8 cellular contexts compared by ENCODE assay signal in the genomic region with DNA sequence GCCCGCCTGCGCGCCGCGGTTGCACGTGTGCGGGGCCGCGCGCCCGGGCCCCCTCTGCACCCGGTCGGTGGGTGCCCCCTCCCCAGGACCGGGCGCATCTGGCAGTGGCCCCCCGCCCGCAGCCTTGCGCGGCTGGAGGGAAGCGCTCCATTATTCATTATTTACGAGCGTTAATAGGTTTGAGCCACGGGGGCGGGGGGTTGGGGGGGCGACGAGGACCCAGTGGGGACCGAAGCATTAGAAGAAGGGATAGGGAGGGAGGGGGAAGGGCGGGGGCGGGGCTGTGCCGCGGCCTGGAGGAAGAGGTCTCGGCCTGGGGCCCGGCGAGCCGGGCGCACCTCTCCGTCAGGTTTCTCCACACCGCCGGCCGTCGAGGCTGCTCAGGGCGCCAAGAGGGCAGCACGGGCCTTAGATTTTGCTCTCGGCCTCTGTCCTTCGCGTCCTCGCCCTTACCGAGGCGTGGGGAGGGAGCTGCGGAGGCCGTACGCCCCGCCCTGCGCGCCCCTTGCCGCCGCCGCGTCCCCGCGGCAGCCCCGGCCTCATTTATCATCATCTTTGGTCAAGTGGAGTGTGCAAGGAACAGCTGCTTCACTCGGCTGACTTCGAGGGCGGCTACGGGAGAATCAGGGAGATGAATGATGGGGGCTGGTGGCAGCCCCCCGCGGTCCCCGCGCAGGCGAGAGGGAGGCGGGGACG.
A peak's percentile ranks its signal among the peaks of the same experiment; 100 is the strongest.
DNase-seq lines count a peak whose midpoint lies in the region; ATAC-seq lines count a peak whose summit lies in the region.

No MANE protein-coding gene starts in this region.

- H3K4me1 ChIP-seq in NT2/D1 (ENCODE audit: insufficient read depth, insufficient read length) = peaks cover 40% of the 10 kb centered on the region
- H3K4me1 ChIP-seq in mucosa of rectum (ENCODE audit: control insufficient read depth in 2 of 2, insufficient read depth in 2 of 2, low read length in 2 of 2) = peaks cover 27 to 29% of the 10 kb centered on the region in 2 donors

- in situ Hi-C loops in ACHN (cut with HindIII; ENCODE audit: low pct_ligation_motif_present, low pct_unique_long_range_greater_than_20kb, low sequenced_read_pairs) = no loop called here

- intact Hi-C loops in dendritic cell treated with granulocyte-macrophage colony-stimulating factor and Interleukin-4, amounts not matched to agents 40 ng/mL and 50 ng/mL, for 4 days (cut with micrococcal nuclease) = loop anchor here (10.0 kb wide), 1 partner anchor 58 kb away; no protein-coding TSS in a partner anchor

- DNase-seq in ACHN (peak; percentile 28), NT2/D1 (ENCODE audit: low read depth, low spot score) (no peak), GOT3 (lab: John Stamatoyannopoulos, UW) (no peak), NK-92 (lab: John Stamatoyannopoulos, UW; ENCODE audit: unreplicated experiment) (no peak), HPDE6-E6E7 (ENCODE audit: extremely low spot score) (no peak)

- H3K4me1 Mint-ChIP-seq in dendritic cell treated with granulocyte-macrophage colony-stimulating factor and Interleukin-4, amounts not matched to agents 40 ng/mL and 50 ng/mL, for 4 days (ENCODE audit: low read depth) = peaks cover 48% of the 10 kb centered on the region

- peak overlapping the region; percentile 82 for H3K9ac ChIP-seq in NT2/D1 (ENCODE audit: insufficient read length, low read depth)
- peak overlapping the region in 1 of 2 donors; percentile 58 for H3K9ac ChIP-seq in mucosa of rectum (ENCODE audit: low read depth in 1 of 2, low read length in 2 of 2)

- peak overlapping the region; percentile 66 for H3K4me3 Mint-ChIP-seq in dendritic cell treated with granulocyte-macrophage colony-stimulating factor and Interleukin-4, amounts not matched to agents 40 ng/mL and 50 ng/mL, for 4 days

- no peak overlapping the region for H3K27ac Mint-ChIP-seq in dendritic cell treated with granulocyte-macrophage colony-stimulating factor and Interleukin-4, amounts not matched to agents 40 ng/mL and 50 ng/mL, for 4 days

- H3K4me3 ChIP-seq in NT2/D1 (ENCODE audit: insufficient read length, low read depth) (peak overlapping the region; percentile 68), mucosa of rectum (ENCODE audit: low read length in 2 of 2) (peak overlapping the region; percentile 58 to 65)

- H3K36me3 Mint-ChIP-seq in dendritic cell treated with granulocyte-macrophage colony-stimulating factor and Interleukin-4, amounts not matched to agents 40 ng/mL and 50 ng/mL, for 4 days (ENCODE audit: low read depth) = peaks cover 5% of the 10 kb centered on the region

- H3K9me3 ChIP-seq in NT2/D1 (ENCODE audit: insufficient read depth, low read length) (no peaks in the 10 kb centered on the region), mucosa of rectum (ENCODE audit: control insufficient read depth in 2 of 2, low read length in 2 of 2) (no peaks in the 10 kb centered on the region)

- H3K9me3 Mint-ChIP-seq in dendritic cell treated with granulocyte-macrophage colony-stimulating factor and Interleukin-4, amounts not matched to agents 40 ng/mL and 50 ng/mL, for 4 days = no peaks in the 10 kb centered on the region

- H3K27ac ChIP-seq in mucosa of rectum (ENCODE audit: low read depth in 2 of 2, low read length in 2 of 2) = no peak overlapping the region

- peak; percentile 17 for ATAC-seq in GM18502 (IDR thresholded peaks at IDR 0.05; ENCODE audit: poor library complexity, unreplicated experiment)

- H3K27me3 ChIP-seq in NT2/D1 (ENCODE audit: insufficient read depth, insufficient read length) (no peaks in the 10 kb centered on the region), mucosa of rectum (ENCODE audit: control insufficient read depth in 2 of 2, insufficient read depth in 2 of 2, low read length in 2 of 2) (no peaks in the 10 kb centered on the region)

- no peaks in the 10 kb centered on the region for H3K36me3 ChIP-seq in NT2/D1 (ENCODE audit: insufficient read depth, insufficient read length, low read length)
- no peaks in the 10 kb centered on the region for H3K36me3 ChIP-seq in mucosa of rectum (ENCODE audit: control insufficient read depth in 2 of 2, insufficient read depth in 2 of 2, low read length in 2 of 2)

- H3K27me3 Mint-ChIP-seq in dendritic cell treated with granulocyte-macrophage colony-stimulating factor and Interleukin-4, amounts not matched to agents 40 ng/mL and 50 ng/mL, for 4 days = peaks cover 56% of the 10 kb centered on the region
